In genomic region chr12:110826592-110827200, GRCh38 we compare ENCODE assay signal across 8 cellular contexts. TPM values are rescaled to one million over a fixed set of nuclear protein-coding genes. Genes with fewer than 3 reads are reported as not detected.
DNase-seq lines count a peak whose midpoint lies in the region; ATAC-seq and TF ChIP-seq lines count a peak whose summit lies in the region.

No MANE protein-coding gene starts in this region.

- no peak for TF ChIP-seq POLR2A in lower leg skin (IDR thresholded peaks at IDR 0.05)

- ATAC-seq in HG03175 (IDR thresholded peaks at IDR 0.05; ENCODE audit: unreplicated experiment) (peak; percentile 72), GM19467 (IDR thresholded peaks at IDR 0.05; ENCODE audit: unreplicated experiment) (no peak)

- WGBS in lower leg skin, 2 donors, result 20 to 27% methylated on average over 14 of the region's 14 CpGs

- DNase-seq in GM12864 (ENCODE audit: low read depth) (peak; percentile 75), NCI-H526 (lab: John Stamatoyannopoulos, UW) (peak; percentile 73 to 93), coronary artery (ENCODE audit: low spot score) (peak; percentile 82), lower leg skin (ENCODE audit: low spot score in 2 of 2) (peak; percentile 84 to 97)
- DNase-seq in activated CD4-positive, alpha-beta T cell treated with anti-CD3 and anti-CD28 coated beads for 4 hours, result peak; percentile 81 to 82
- DNase-seq in stimulated activated CD4-positive, alpha-beta T cell treated with anti-CD3 and anti-CD28 coated beads, TNF-alpha, amount 100 ng/mL, for 24 hours (ENCODE audit: low read depth in 3 of 3), result peak; percentile 78 to 88 (median 81)

- TF ChIP-seq CTCF in GM12864 (IDR thresholded peaks at IDR 0.05; ENCODE audit: low read depth, low read length, missing control alignments), result peak; percentile 85
- TF ChIP-seq CTCF in coronary artery (IDR thresholded peaks at IDR 0.05), result peak; percentile 27
- TF ChIP-seq CTCF in lower leg skin (IDR thresholded peaks at IDR 0.05), result peak in 1 of 3 donors; percentile 62

- intact Hi-C loops in lower leg skin (cut with DNase I; ENCODE audit: low total_unique reads), result no loop called here

- no peak overlapping the region for H3K27ac ChIP-seq in coronary artery

- H3K4me3 ChIP-seq in GM12864 (ENCODE audit: low read depth, low read length) (peak overlapping the region; percentile 24), coronary artery (peak overlapping the region; percentile 51), lower leg skin (ENCODE audit: low read depth, poor library complexity, severe bottlenecking) (no peak overlapping the region)

RNA-seq across cellular contexts. Expression of gene CCDC63, which starts 20.1 kb away (rescaled TPM):
- under 1 TPM in 1 of 4 donors, not detected in 3; 0.29 TPM for total RNA-seq in lower leg skin
